18 cellular contexts compared by ENCODE assay signal in the genomic region with DNA sequence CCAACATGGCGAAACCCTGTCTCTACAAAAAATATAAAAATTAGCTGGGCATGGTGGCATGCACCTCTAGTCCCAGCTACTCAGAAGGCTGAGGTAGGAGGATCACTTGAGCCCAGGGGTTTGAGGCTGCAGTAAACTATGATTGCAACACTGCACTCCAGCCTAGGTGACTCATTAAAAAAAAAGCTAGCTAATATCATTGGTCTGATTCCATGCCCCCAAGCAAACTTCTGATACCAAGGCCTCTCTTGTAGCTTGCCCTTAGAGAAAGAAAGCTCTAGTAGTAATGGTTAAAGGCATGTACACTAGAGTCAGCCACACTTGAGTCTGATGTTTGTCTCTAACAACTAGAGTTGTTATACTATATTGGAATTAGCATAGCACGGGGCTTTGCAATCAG. TPM values are rescaled to one million over a fixed set of nuclear protein-coding genes. Genes with fewer than 3 reads are reported as not detected.
DNase-seq lines count a peak whose midpoint lies in the region; ATAC-seq, FAIRE-seq and TF ChIP-seq lines count a peak whose summit lies in the region.
"Had no signal": no experiment of that assay in that cellular context is flagged by ENCODE, and none has a peak within 500 bp of the region (broad histone marks: within the 10 kb centered on the region; RNA-seq: fewer than 3 reads in every experiment).

No MANE protein-coding gene starts in this region.

- no peak for TF ChIP-seq RAD21 in HCT116 (IDR thresholded peaks at IDR 0.05; ENCODE audit: low read depth)

- H3K27ac Mint-ChIP-seq in activated T-helper 2 cell treated with anti-CD3 and anti-CD28 coated beads, Interferon-gamma antibody, Interleukin-2, Interleukin-4, amounts not matched to agents 10 μg/mL and 5 μg/mL and 100 μg/mL, durations not matched to agents 14 hours and 24 hours and 36 hours: no peak overlapping the region
- H3K27ac Mint-ChIP-seq: activated B cell treated with CpG ODN at 0.5 μM for 24 hours had no signal

- POLR2A ChIA-PET in AG04450 (lab: Yijun Ruan, JAX): no interaction called here
- POLR2A ChIA-PET in HCT116 (lab: Charles Lee): interaction anchor here (0.7 kb wide), 1 partner anchor 34 kb away, joined by 3 read pairs; no protein-coding TSS in a partner anchor

- no peaks in the 10 kb centered on the region for H3K36me3 Mint-ChIP-seq in activated T-helper 2 cell treated with anti-CD3 and anti-CD28 coated beads, Interferon-gamma antibody, Interleukin-2, Interleukin-4, amounts not matched to agents 10 μg/mL and 5 μg/mL and 100 μg/mL, durations not matched to agents 14 hours and 24 hours and 36 hours (ENCODE audit: low read depth)

- no peak overlapping the region for H3K4me3 ChIP-seq in AG04450 (ENCODE audit: low read depth, low read length)
- no peak overlapping the region for H3K4me3 ChIP-seq in HCT116 (replicated peaks in 1 of 2; ENCODE audit: low read depth in 1 of 2, low read length in 2 of 2)
- H3K4me3 ChIP-seq: right lobe of liver, tibial artery had no signal

- no peaks in the 10 kb centered on the region for H3K36me3 ChIP-seq in HCT116 (ENCODE audit: control insufficient read depth in 1 of 2, insufficient read depth in 2 of 2, low read length in 2 of 2)
- H3K36me3 ChIP-seq: neutrophil, right lobe of liver had no signal

- no peak overlapping the region for H3K9ac ChIP-seq in HCT116 (ENCODE audit: low read length)

- peak; percentile 15 for DNase-seq in AG04450 (ENCODE audit: low read depth, low spot score)
- DNase-seq in HCT116 (ENCODE audit: low read depth, low spot score): no peak
- DNase-seq in T1000 (lab: John Stamatoyannopoulos, UW): peak; percentile 39
- DNase-seq in fibroblast of peridontal ligament (ENCODE audit: extremely low read depth): peak; percentile 29
- DNase-seq in frontal cortex (ENCODE audit: low spot score in 2 of 2): no peak
- no peak for DNase-seq in H54 (ENCODE audit: insufficient read length, low spot score)
- DNase-seq in activated T-helper 2 cell treated with anti-CD3 and anti-CD28 coated beads, Interferon-gamma antibody, Interleukin-2, Interleukin-4, amounts not matched to agents 10 μg/mL and 5 μg/mL and 100 μg/mL, durations not matched to agents 14 hours and 24 hours and 36 hours (ENCODE audit: low spot score): no peak
- DNase-seq: activated B cell treated with CpG ODN at 0.5 μM for 24 hours; activated gamma-delta T cell; AML-193; glutamatergic neuron; NCI-H1436 treated with DMSO at 0.1 percent for 48 hours; NCI-H446; right lobe of liver; stimulated activated CD4-positive, alpha-beta T cell treated with anti-CD3 and anti-CD28 coated beads, Interleukin-2, amount 100 ng/mL, for 48 hours; tibial artery had no signal

- no peaks in the 10 kb centered on the region for H3K79me2 ChIP-seq in HCT116 (ENCODE audit: insufficient read depth, low read length)

- H3K27me3 Mint-ChIP-seq in activated T-helper 2 cell treated with anti-CD3 and anti-CD28 coated beads, Interferon-gamma antibody, Interleukin-2, Interleukin-4, amounts not matched to agents 10 μg/mL and 5 μg/mL and 100 μg/mL, durations not matched to agents 14 hours and 24 hours and 36 hours (ENCODE audit: low read depth): no peaks in the 10 kb centered on the region
- H3K27me3 Mint-ChIP-seq: activated B cell treated with CpG ODN at 0.5 μM for 24 hours had no signal

- no peaks in the 10 kb centered on the region for H3K9me3 Mint-ChIP-seq in activated T-helper 2 cell treated with anti-CD3 and anti-CD28 coated beads, Interferon-gamma antibody, Interleukin-2, Interleukin-4, amounts not matched to agents 10 μg/mL and 5 μg/mL and 100 μg/mL, durations not matched to agents 14 hours and 24 hours and 36 hours
- H3K9me3 Mint-ChIP-seq: activated B cell treated with CpG ODN at 0.5 μM for 24 hours had no signal

- RAD21 ChIA-PET in HCT116 (lab: Charles Lee; ENCODE audit: low non-redundant PET in 1 of 2, low total read pairs in 2 of 2, uncharacterized antibody in 2 of 2, unreplicated experiment in 2 of 2): no interaction called here

- intact Hi-C loops in HCT116 (cut with micrococcal nuclease): no loop called here
- intact Hi-C loops in activated T-helper 2 cell treated with anti-CD3 and anti-CD28 coated beads, Interferon-gamma antibody, Interleukin-2, Interleukin-4, amounts not matched to agents 10 μg/mL and 5 μg/mL and 100 μg/mL, durations not matched to agents 14 hours and 24 hours and 36 hours (cut with micrococcal nuclease): no loop called here

- H3K27me3 ChIP-seq in AG04450 (ENCODE audit: control insufficient read depth, insufficient read depth, low read length) (no peaks in the 10 kb centered on the region), HCT116 (ENCODE audit: insufficient read depth, low read length) (no peaks in the 10 kb centered on the region)
- H3K27me3 ChIP-seq: neutrophil, right lobe of liver, tibial artery had no signal

- H3K27ac ChIP-seq in AG04450 (ENCODE audit: low read depth, low read length): no peak overlapping the region
- no peak overlapping the region for H3K27ac ChIP-seq in HCT116 (ENCODE audit: low read depth, low read length)
- H3K27ac ChIP-seq: neutrophil, right lobe of liver, tibial artery had no signal

- peaks cover 0 to 10% of the 10 kb centered on the region in 2 experiments; a peak in 1 of 4 replicates for H3K4me1 ChIP-seq in HCT116 (ENCODE audit: control insufficient read depth in 1 of 2, insufficient read depth in 2 of 2, low read length in 2 of 2)
- H3K4me1 ChIP-seq: right lobe of liver, tibial artery had no signal

- TF ChIP-seq CTCF in AG04450 (IDR thresholded peaks at IDR 0.05; ENCODE audit: low read depth, low read length) (no peak), HCT116 (IDR thresholded peaks at IDR 0.05 in 2 of 3, conservative IDR thresholded peaks at IDR 0.05 in 1 of 3; ENCODE audit: borderline replicate concordance in 1 of 3, insufficient read depth in 1 of 3, low read depth in 2 of 3, low read length in 2 of 3) (no peak)

- H4K20me1 ChIP-seq in HCT116 (ENCODE audit: insufficient read depth): no peaks in the 10 kb centered on the region

- H3K4me2 ChIP-seq in HCT116 (ENCODE audit: low read length): no peak overlapping the region

- CTCF ChIA-PET in AG04450 (lab: Charles Lee) (no interaction called here), HCT116 (lab: Charles Lee) (no interaction called here)

- BruUV-seq in HCT116 (replicated peaks; lab: Mats Ljungman, UMichigan): no TSS peak

- no peaks in the 10 kb centered on the region for H3K9me2 ChIP-seq in HCT116 (ENCODE audit: insufficient read depth)

- H3K9me3 ChIP-seq in AG04450 (ENCODE audit: control insufficient read depth, insufficient read depth, low read length): no peaks in the 10 kb centered on the region
- no peaks in the 10 kb centered on the region for H3K9me3 ChIP-seq in HCT116 (ENCODE audit: control insufficient read depth in 1 of 2, insufficient read depth in 1 of 2, low read depth in 1 of 2, low read length in 2 of 2)
- H3K9me3 ChIP-seq: neutrophil, right lobe of liver, tibial artery had no signal

- no peak overlapping the region for H2AFZ ChIP-seq in HCT116 (ENCODE audit: low read depth, low read length, poor library complexity, severe bottlenecking)

- H3K4me1 Mint-ChIP-seq in activated T-helper 2 cell treated with anti-CD3 and anti-CD28 coated beads, Interferon-gamma antibody, Interleukin-2, Interleukin-4, amounts not matched to agents 10 μg/mL and 5 μg/mL and 100 μg/mL, durations not matched to agents 14 hours and 24 hours and 36 hours (ENCODE audit: low read depth): no peaks in the 10 kb centered on the region
- H3K4me1 Mint-ChIP-seq: activated B cell treated with CpG ODN at 0.5 μM for 24 hours had no signal

- no peak for ATAC-seq in HCT116
- no peak for ATAC-seq in HG03045 (IDR thresholded peaks at IDR 0.05; ENCODE audit: unreplicated experiment)

- TF ChIP-seq POLR2A in HCT116 (IDR thresholded peaks at IDR 0.05; ENCODE audit: borderline replicate concordance, extremely low read depth, insufficient read depth, insufficient read length): no peak
- TF ChIP-seq POLR2A in H54 (IDR thresholded peaks at IDR 0.05; ENCODE audit: low read depth, low read length): no peak

- H3K4me3 Mint-ChIP-seq in activated T-helper 2 cell treated with anti-CD3 and anti-CD28 coated beads, Interferon-gamma antibody, Interleukin-2, Interleukin-4, amounts not matched to agents 10 μg/mL and 5 μg/mL and 100 μg/mL, durations not matched to agents 14 hours and 24 hours and 36 hours (ENCODE audit: low read depth): no peak overlapping the region
- H3K4me3 Mint-ChIP-seq: activated B cell treated with CpG ODN at 0.5 μM for 24 hours had no signal

- FAIRE-seq in frontal cortex (lab: Jason Lieb, UNC): no peak
- no peak for FAIRE-seq in H54 (lab: Jason Lieb, UNC)

TF ChIP-seq in HCT116, 20 proteins besides CTCF, POLR2A, EP300 and RAD21:
- TF ChIP-seq, protein P1, sequence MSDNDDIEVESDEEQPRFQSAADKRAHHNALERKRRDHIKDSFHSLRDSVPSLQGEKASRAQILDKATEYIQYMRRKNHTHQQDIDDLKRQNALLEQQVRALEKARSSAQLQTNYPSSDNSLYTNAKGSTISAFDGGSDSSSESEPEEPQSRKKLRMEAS (IDR thresholded peaks at IDR 0.05): no peak
- peak; percentile 78 for TF ChIP-seq CEBPB (IDR thresholded peaks at IDR 0.05; ENCODE audit: low read depth)
TF ChIP-seq in HCT116: peak in this region for 1.

RNA-seq across cellular contexts. Expression of a gene that starts 32.6 kb away (rescaled TPM):
- polyA plus RNA-seq in AG04450 (2011; rRNA removed): 9.7 and 11.2 TPM in 2 replicates
- 37.9 and 45.7 TPM in 2 replicates for polyA minus RNA-seq in AG04450 (2011; rRNA and poly(A)+ RNA removed)
- total RNA-seq in HCT116 (2021; ENCODE audit: unreplicated experiment): 28.0 TPM
- 15.3 and 16.7 TPM in 2 replicates for polyA plus RNA-seq in HCT116 (2012)
- 11.0 TPM for total RNA-seq in frontal cortex
- total RNA-seq in activated T-helper 2 cell treated with anti-CD3 and anti-CD28 coated beads, Interferon-gamma antibody, Interleukin-2, Interleukin-4, amounts not matched to agents 10 μg/mL and 5 μg/mL and 100 μg/mL, durations not matched to agents 14 hours and 24 hours and 36 hours: 41.8 and 47.5 TPM in 2 replicates

Comparison
In these comparisons a context has a peak if more than half of its experiments do, and no peak if none do; other contexts are left out.
1. DNase-seq: peak in AG04450 (single experiment), T1000 (single experiment) and fibroblast of peridontal ligament (single experiment); none in HCT116 (single experiment), frontal cortex (0 of 2), H54 (single experiment) and activated T-helper 2 cell treated with anti-CD3 and anti-CD28 coated beads, Interferon-gamma antibody, Interleukin-2, Interleukin-4, amounts not matched to agents 10 μg/mL and 5 μg/mL and 100 μg/mL, durations not matched to agents 14 hours and 24 hours and 36 hours (single experiment).